ENCODE assay signal across 8 cellular contexts in genomic region chr6:42428326-42429041, GRCh38. TPM values are rescaled to one million over a fixed set of nuclear protein-coding genes. Genes with fewer than 3 reads are reported as not detected.
DNase-seq lines count a peak whose midpoint lies in the region; ATAC-seq lines count a peak whose summit lies in the region.

No MANE protein-coding gene starts in this region.

- peak overlapping the region in 1 of 2 donors; percentile 28 for H3K4me3 Mint-ChIP-seq in stimulated activated naive B cell treated with anti-CD40 and anti-IgM and Interleukin-4, amounts not matched to agents 10 μg/mL and 1 μg/mL and 100 μg/mL, for 72 hours

- H3K27me3 Mint-ChIP-seq in stimulated activated naive B cell treated with anti-CD40 and anti-IgM and Interleukin-4, amounts not matched to agents 10 μg/mL and 1 μg/mL and 100 μg/mL, for 72 hours, result peaks cover 0 to 7% of the 10 kb centered on the region in 2 donors

- H3K27ac Mint-ChIP-seq in stimulated activated naive B cell treated with anti-CD40 and anti-IgM and Interleukin-4, amounts not matched to agents 10 μg/mL and 1 μg/mL and 100 μg/mL, for 72 hours, result no peak overlapping the region

- H3K9me3 Mint-ChIP-seq in stimulated activated naive B cell treated with anti-CD40 and anti-IgM and Interleukin-4, amounts not matched to agents 10 μg/mL and 1 μg/mL and 100 μg/mL, for 72 hours, result peaks cover 3 to 5% of the 10 kb centered on the region in 2 donors

- peaks cover 21 to 25% of the 10 kb centered on the region in 2 donors for H3K4me1 Mint-ChIP-seq in stimulated activated naive B cell treated with anti-CD40 and anti-IgM and Interleukin-4, amounts not matched to agents 10 μg/mL and 1 μg/mL and 100 μg/mL, for 72 hours

- H3K36me3 Mint-ChIP-seq in stimulated activated naive B cell treated with anti-CD40 and anti-IgM and Interleukin-4, amounts not matched to agents 10 μg/mL and 1 μg/mL and 100 μg/mL, for 72 hours, result peaks cover 2 to 5% of the 10 kb centered on the region in 2 donors

- intact Hi-C loops in left ventricle myocardium superior (cut with micrococcal nuclease), result no loop called here

- ATAC-seq in left ventricle myocardium superior (peak; percentile 91), HG03139 (IDR thresholded peaks at IDR 0.05; ENCODE audit: unreplicated experiment) (no peak), HG03521 (IDR thresholded peaks at IDR 0.05; ENCODE audit: unreplicated experiment) (no peak)
- peak; percentile 87 to 92 for ATAC-seq in stimulated activated naive B cell treated with anti-CD40 and anti-IgM and Interleukin-4, amounts not matched to agents 10 μg/mL and 1 μg/mL and 100 μg/mL, for 72 hours (replicated peaks)

- peak; percentile 17 for DNase-seq in activated T-cell treated with anti-CD3 and anti-CD28 coated beads for 1 hour (ENCODE audit: low read depth)
- DNase-seq in activated T-cell treated with anti-CD3 and anti-CD28 coated beads, Interleukin-2, amount 50 U/mL, for 1 hour, result no peak
- DNase-seq in activated T-cell treated with anti-CD3 and anti-CD28 coated beads for 4 hours, result peak; percentile 44
- peak; percentile 61 for DNase-seq in left ventricle myocardium superior
- DNase-seq in stimulated activated naive B cell treated with anti-CD40 and anti-IgM and Interleukin-4, amounts not matched to agents 10 μg/mL and 1 μg/mL and 100 μg/mL, for 72 hours, result no peak
- no peak for DNase-seq in SIG-M5 (lab: John Stamatoyannopoulos, UW)

RNA-seq across cellular contexts. Expression of gene TRERF1, which starts 23.2 kb away (rescaled TPM):
- total RNA-seq in left ventricle myocardium superior, result 1.8 TPM

Comparison
In these comparisons a context has a peak if more than half of its experiments do, and no peak if none do; other contexts are left out.
1. DNase-seq: peak in activated T-cell treated with anti-CD3 and anti-CD28 coated beads for 1 hour (single experiment), activated T-cell treated with anti-CD3 and anti-CD28 coated beads for 4 hours (single experiment) and left ventricle myocardium superior (single experiment); none in activated T-cell treated with anti-CD3 and anti-CD28 coated beads, Interleukin-2, amount 50 U/mL, for 1 hour (single experiment), stimulated activated naive B cell treated with anti-CD40 and anti-IgM and Interleukin-4, amounts not matched to agents 10 μg/mL and 1 μg/mL and 100 μg/mL, for 72 hours (single experiment) and SIG-M5 (single experiment).
2. ATAC-seq: peak in left ventricle myocardium superior (single experiment) and stimulated activated naive B cell treated with anti-CD40 and anti-IgM and Interleukin-4, amounts not matched to agents 10 μg/mL and 1 μg/mL and 100 μg/mL, for 72 hours (2 of 2); none in HG03139 (single experiment) and HG03521 (single experiment).